Comparison of ENCODE assay signal across 8 cellular contexts in genomic region chr2:147623328-147623727, GRCh38.
DNase-seq lines count a peak whose midpoint lies in the region; ATAC-seq and TF ChIP-seq lines count a peak whose summit lies in the region.

No MANE protein-coding gene starts in this region.

- H3K4me2 ChIP-seq in mammary epithelial cell (ENCODE audit: insufficient read depth, low read depth, low read length) (no peak overlapping the region), OCI-LY3 (ENCODE audit: low read length) (peak overlapping the region; percentile 27; the same call in 1 of the 2 replicates)

- H3K9ac ChIP-seq in mammary epithelial cell (ENCODE audit: insufficient read depth, low read length) (no peak overlapping the region), OCI-LY3 (ENCODE audit: low read length) (no peak overlapping the region)

- no peak overlapping the region for H2AFZ ChIP-seq in mammary epithelial cell (ENCODE audit: low read depth, low read length)
- H2AFZ ChIP-seq in OCI-LY3 (ENCODE audit: low read depth, low read length): no peak overlapping the region

- H3K79me2 ChIP-seq in mammary epithelial cell (ENCODE audit: insufficient read depth, low read length): no peaks in the 10 kb centered on the region
- H3K79me2 ChIP-seq in OCI-LY3 (ENCODE audit: low read length): no peaks in the 10 kb centered on the region

- H3K27me3 ChIP-seq in mammary epithelial cell (ENCODE audit: insufficient read depth, low read length): no peaks in the 10 kb centered on the region
- no peaks in the 10 kb centered on the region for H3K27me3 ChIP-seq in breast epithelium
- no peaks in the 10 kb centered on the region for H3K27me3 ChIP-seq in OCI-LY3 (ENCODE audit: low read depth, low read length)
- H3K27me3 ChIP-seq in thymus (ENCODE audit: control insufficient read depth, insufficient read depth): no peaks in the 10 kb centered on the region
- H3K27me3 ChIP-seq in suprapubic skin: no peaks in the 10 kb centered on the region

- in situ Hi-C loops in mammary epithelial cell (cut with MboI; ENCODE audit: low sequenced_read_pairs in 2 of 2): no loop called here

- H3K27ac ChIP-seq in mammary epithelial cell (ENCODE audit: insufficient read depth, low read depth, low read length): no peak overlapping the region
- H3K27ac ChIP-seq in breast epithelium: no peak overlapping the region
- no peak overlapping the region for H3K27ac ChIP-seq in OCI-LY3 (ENCODE audit: low read length)
- H3K27ac ChIP-seq in thymus (ENCODE audit: low read depth): peak overlapping the region; percentile 15
- H3K27ac ChIP-seq in suprapubic skin: no peak overlapping the region

- H3K4me3 ChIP-seq in mammary epithelial cell (replicated peaks in 1 of 3; ENCODE audit: insufficient read depth in 1 of 3, low read depth in 2 of 3, low read length in 3 of 3): no peak overlapping the region
- H3K4me3 ChIP-seq in breast epithelium: no peak overlapping the region
- H3K4me3 ChIP-seq in OCI-LY3 (ENCODE audit: low read length): no peak overlapping the region
- H3K4me3 ChIP-seq in thymus (ENCODE audit: low read length): no peak overlapping the region
- no peak overlapping the region for H3K4me3 ChIP-seq in foreskin fibroblast (ENCODE audit: low read depth in 1 of 2, low read length in 2 of 2)
- H3K4me3 ChIP-seq in suprapubic skin: no peak overlapping the region

- dilution Hi-C loops in mammary epithelial cell (cut with HindIII; ENCODE audit: low sequenced_read_pairs): no loop called here

- H4K20me1 ChIP-seq in mammary epithelial cell (ENCODE audit: insufficient read depth, low read length) (no peaks in the 10 kb centered on the region), OCI-LY3 (ENCODE audit: insufficient read depth, low read length) (no peaks in the 10 kb centered on the region)

- peak; percentile 41 for DNase-seq in mammary epithelial cell
- no peak for DNase-seq in breast epithelium (ENCODE audit: low spot score in 2 of 2)
- no peak for DNase-seq in foreskin fibroblast
- DNase-seq in NCI-H2227 (lab: John Stamatoyannopoulos, UW; ENCODE audit: unreplicated experiment): no peak
- no peak for DNase-seq in suprapubic skin (ENCODE audit: low spot score in 2 of 2)

- H3K36me3 ChIP-seq in mammary epithelial cell (ENCODE audit: insufficient read depth, low read length) (no peaks in the 10 kb centered on the region), breast epithelium (no peaks in the 10 kb centered on the region), OCI-LY3 (replicated peaks; ENCODE audit: low read depth, low read length) (no peaks in the 10 kb centered on the region), thymus (ENCODE audit: control insufficient read depth, insufficient read depth) (no peaks in the 10 kb centered on the region), suprapubic skin (no peaks in the 10 kb centered on the region)

- TF ChIP-seq EP300 in suprapubic skin (IDR thresholded peaks at IDR 0.05): no peak

- no peaks in the 10 kb centered on the region for H3K4me1 ChIP-seq in mammary epithelial cell (ENCODE audit: insufficient read depth, low read length)
- no peaks in the 10 kb centered on the region for H3K4me1 ChIP-seq in breast epithelium
- H3K4me1 ChIP-seq in OCI-LY3 (ENCODE audit: low read length): peaks cover 23% of the 10 kb centered on the region
- no peaks in the 10 kb centered on the region for H3K4me1 ChIP-seq in thymus (ENCODE audit: control insufficient read depth, insufficient read depth, low read length)
- H3K4me1 ChIP-seq in suprapubic skin: no peaks in the 10 kb centered on the region

- H3K9me3 ChIP-seq in mammary epithelial cell (replicated peaks; ENCODE audit: insufficient read depth, low read length) (no peaks in the 10 kb centered on the region), breast epithelium (no peaks in the 10 kb centered on the region), OCI-LY3 (ENCODE audit: insufficient read depth, low read length) (no peaks in the 10 kb centered on the region), thymus (ENCODE audit: control insufficient read depth) (no peaks in the 10 kb centered on the region), suprapubic skin (no peaks in the 10 kb centered on the region)

- intact Hi-C loops in mammary epithelial cell (cut with micrococcal nuclease): no loop called here
- intact Hi-C loops in breast epithelium (cut with DNase I; ENCODE audit: low total_unique reads): no loop called here

- peak; percentile 93 for ATAC-seq in HG02938 (IDR thresholded peaks at IDR 0.05; ENCODE audit: unreplicated experiment)

- TF ChIP-seq CTCF in mammary epithelial cell (conservative IDR thresholded peaks at IDR 0.05 in 1 of 2, IDR thresholded peaks at IDR 0.05 in 1 of 2; ENCODE audit: extremely low read depth in 1 of 2, insufficient read depth in 1 of 2, low read depth in 1 of 2, low read length in 2 of 2) (no peak), breast epithelium (IDR thresholded peaks at IDR 0.05) (no peak), OCI-LY3 (IDR thresholded peaks at IDR 0.05; ENCODE audit: low read depth, low read length) (no peak), foreskin fibroblast (IDR thresholded peaks at IDR 0.05; ENCODE audit: low read depth, low read length) (no peak), suprapubic skin (IDR thresholded peaks at IDR 0.05) (no peak)

- TF ChIP-seq POLR2A in breast epithelium (IDR thresholded peaks at IDR 0.05) (no peak), suprapubic skin (IDR thresholded peaks at IDR 0.05) (no peak)

- no TSS peak for BruUV-seq in mammary epithelial cell (replicated peaks; lab: Mats Ljungman, UMichigan)

- CTCF ChIA-PET in mammary epithelial cell (lab: Charles Lee; ENCODE audit: low non-redundant PET): no interaction called here

- 100% methylated on average over 1 of the region's 1 CpG for WGBS in mammary epithelial cell (ENCODE audit: low coverage, missing lambda C conversion rate)
- WGBS in thymus: 42% methylated on average over 1 of the region's 1 CpG
- WGBS in suprapubic skin: 92% methylated on average over 1 of the region's 1 CpG
